Comparison of ENCODE assay signal across 8 cellular contexts in the genomic region with DNA sequence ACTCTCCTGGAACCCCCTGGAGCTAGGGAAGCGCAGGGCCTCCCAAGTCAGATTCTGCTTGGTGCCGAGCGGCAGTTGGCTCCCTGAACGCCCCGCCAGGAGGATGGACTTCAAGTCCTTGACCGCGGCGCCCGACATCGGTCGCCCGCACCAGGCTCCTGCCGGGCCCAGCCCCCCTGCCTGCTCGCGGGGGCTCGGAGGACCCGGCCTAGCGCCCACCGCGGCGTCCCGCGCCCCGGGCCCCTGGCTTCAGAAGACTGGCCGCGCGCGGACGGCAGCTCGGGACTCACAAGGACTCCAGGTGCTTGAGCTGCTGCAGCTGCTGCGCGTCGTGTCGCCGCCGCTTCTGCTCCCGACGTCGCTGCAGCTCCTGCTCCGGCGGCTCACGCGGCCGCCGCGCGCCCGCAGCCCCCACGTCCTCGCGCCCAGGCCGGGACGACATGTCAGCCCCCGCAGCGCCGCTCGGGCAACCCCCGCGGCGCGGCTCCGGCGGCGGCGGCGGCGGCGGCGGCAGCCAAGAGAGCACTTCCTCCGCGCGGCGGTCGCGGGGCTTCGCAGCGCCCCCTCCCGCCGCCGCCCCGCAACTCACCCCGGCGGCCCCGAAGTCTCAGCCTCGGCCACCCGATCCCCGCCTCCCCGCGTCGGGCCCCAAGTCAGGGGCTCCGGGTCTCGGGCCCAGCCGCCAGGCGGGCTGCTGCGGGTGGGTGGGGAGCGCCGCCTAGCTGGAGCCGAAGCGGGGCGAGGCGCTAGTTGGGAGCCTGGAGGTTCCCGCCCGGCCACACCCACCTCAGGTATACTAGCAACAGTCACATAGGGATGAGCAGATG. TPM values are rescaled to one million over a fixed set of nuclear protein-coding genes. Genes with fewer than 3 reads are reported as not detected.
DNase-seq lines count a peak whose midpoint lies in the region; ATAC-seq, FAIRE-seq and TF ChIP-seq lines count a peak whose summit lies in the region.

A gene with protein sequence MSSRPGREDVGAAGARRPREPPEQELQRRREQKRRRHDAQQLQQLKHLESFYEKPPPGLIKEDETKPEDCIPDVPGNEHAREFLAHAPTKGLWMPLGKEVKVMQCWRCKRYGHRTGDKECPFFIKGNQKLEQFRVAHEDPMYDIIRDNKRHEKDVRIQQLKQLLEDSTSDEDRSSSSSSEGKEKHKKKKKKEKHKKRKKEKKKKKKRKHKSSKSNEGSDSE (minus strand): TSS at position 474 of the 827 bp plus-strand sequence. CDS start 32 bp downstream, at position 442.

- H3K4me1 Mint-ChIP-seq in glutamatergic neuron (ENCODE audit: low read depth, unreplicated experiment), result peaks cover 7% of the 10 kb centered on the region

- H3K36me3 Mint-ChIP-seq in glutamatergic neuron (ENCODE audit: unreplicated experiment), result no peaks in the 10 kb centered on the region

- FAIRE-seq in pancreas (lab: Jason Lieb, UNC), result no peak

- peaks cover 4% of the 10 kb centered on the region for H3K9me3 Mint-ChIP-seq in glutamatergic neuron (ENCODE audit: unreplicated experiment)

- in situ Hi-C loops in SK-MEL-5 (cut with HindIII; ENCODE audit: low pct_unique_long_range_greater_than_20kb, low sequenced_read_pairs), result no loop called here

- H3K27me3 ChIP-seq in pancreas (no peaks in the 10 kb centered on the region), thyroid gland (no peaks in the 10 kb centered on the region)

- ATAC-seq in pancreas, result peak; percentile 94 to 96 (median 95)

- H3K27me3 Mint-ChIP-seq in glutamatergic neuron (ENCODE audit: unreplicated experiment), result no peaks in the 10 kb centered on the region

- TF ChIP-seq CTCF in LNCaP clone FGC (IDR thresholded peaks at IDR 0.05; ENCODE audit: control insufficient read depth, extremely low read depth, insufficient read depth), result peak; percentile 75
- TF ChIP-seq CTCF in glutamatergic neuron (IDR thresholded peaks at IDR 0.05; ENCODE audit: partially characterized antibody, unreplicated experiment), result peak; percentile 59
- peak; percentile 36 to 58 (median 46) for TF ChIP-seq CTCF in pancreas (IDR thresholded peaks at IDR 0.05)
- TF ChIP-seq CTCF in thyroid gland (IDR thresholded peaks at IDR 0.05), result peak in 5 of 6 experiments; percentile 11 to 89 (median 67)

- H3K9me3 ChIP-seq in pancreas (no peaks in the 10 kb centered on the region), thyroid gland (no peaks in the 10 kb centered on the region)

- DNase-seq in GDM1 (lab: John Stamatoyannopoulos, UW) (peak; percentile 82), GOT3 (lab: John Stamatoyannopoulos, UW) (peak; percentile 63), LNCaP clone FGC (ENCODE audit: low read depth) (no peak), SK-MEL-5 (ENCODE audit: low read depth, low spot score) (peak; percentile 77), glutamatergic neuron (peak; percentile 83), pancreas (peak; percentile 46 to 87 (median 72)), thyroid gland (peak; percentile 65 to 69)
- peak; percentile 25 to 72 (median 48) for DNase-seq in activated naive CD4-positive, alpha-beta T cell (lab: John Stamatoyannopoulos, UW)

- intact Hi-C loops in pancreas (cut with DNase I) (loop anchor here in 1 of 3 donors (5.0 kb wide), 1 partner anchor 167 kb away; no protein-coding TSS in a partner anchor), thyroid gland (cut with DNase I) (loop anchor here (10.0 kb wide), 1 partner anchor 224 kb away; no protein-coding TSS in a partner anchor)

- peak in 1 of 2 donors; percentile 71 for TF ChIP-seq POLR2A in thyroid gland (IDR thresholded peaks at IDR 0.05)

- no peaks in the 10 kb centered on the region for H3K36me3 ChIP-seq in pancreas
- H3K36me3 ChIP-seq in thyroid gland, result no peaks in the 10 kb centered on the region

- H3K4me3 ChIP-seq in LNCaP clone FGC (ENCODE audit: low read depth, low read length) (peak within 1 kb of the TSS; percentile 69), pancreas (peak within 1 kb of the TSS; percentile 78 to 97 (median 91)), thyroid gland (replicated peaks in 1 of 3) (peak within 1 kb of the TSS; percentile 2 to 97 (median 96))

- peak within 1 kb of the TSS; percentile 99 for H3K4me3 Mint-ChIP-seq in glutamatergic neuron (ENCODE audit: unreplicated experiment)

- 0 to 1% methylated on average over 57 to 103 of the region's 103 CpGs for WGBS in pancreas, 2 donors
- 0 to 1% methylated on average over 22 to 24 of the region's 103 CpGs for WGBS in thyroid gland, 2 donors

- H3K27ac ChIP-seq in pancreas (peak within 1 kb of the TSS; percentile 35 to 72 (median 71)), thyroid gland (peak within 1 kb of the TSS; percentile 84 to 93 (median 87))

- H3K27ac Mint-ChIP-seq in glutamatergic neuron (ENCODE audit: unreplicated experiment), result peak within 1 kb of the TSS; percentile 91

- H3K4me1 ChIP-seq in pancreas, result peaks cover 13 to 23% (median 16%) of the 10 kb centered on the region in 3 donors
- H3K4me1 ChIP-seq in thyroid gland, result peaks cover 20 to 34% of the 10 kb centered on the region in 2 donors

RNA-seq across cellular contexts. Expression of the gene that starts here (rescaled TPM):
- 35.4 and 38.4 TPM in 2 replicates for total RNA-seq in SK-MEL-5 (2014; rRNA removed; shearing (Covaris generic))
- 24.8 and 28.8 TPM in 2 replicates for polyA plus RNA-seq in SK-MEL-5 (2015; cell fraction: cytosol; rRNA removed)
- 23.7 and 34.2 TPM in 2 replicates for polyA plus RNA-seq in SK-MEL-5 (2015; cell fraction: nucleus; rRNA removed)
- 26.4 TPM for total RNA-seq in glutamatergic neuron (ENCODE audit: unreplicated experiment)
- 10 to 100 TPM in 1 of 6 donors, 1 to 10 TPM in 5; 5.5 to 10.3 (median 7.1) TPM for total RNA-seq in pancreas
- polyA plus RNA-seq in pancreas, result 10 to 100 TPM in 1 of 2 donors, 1 to 10 TPM in 1; 8.1 to 20.1 TPM
- total RNA-seq in thyroid gland, result 10 to 100 TPM in 3 of 4 donors, 1 to 10 TPM in 1; 8.7 to 23.5 (median 12.8) TPM
